In the genomic region with DNA sequence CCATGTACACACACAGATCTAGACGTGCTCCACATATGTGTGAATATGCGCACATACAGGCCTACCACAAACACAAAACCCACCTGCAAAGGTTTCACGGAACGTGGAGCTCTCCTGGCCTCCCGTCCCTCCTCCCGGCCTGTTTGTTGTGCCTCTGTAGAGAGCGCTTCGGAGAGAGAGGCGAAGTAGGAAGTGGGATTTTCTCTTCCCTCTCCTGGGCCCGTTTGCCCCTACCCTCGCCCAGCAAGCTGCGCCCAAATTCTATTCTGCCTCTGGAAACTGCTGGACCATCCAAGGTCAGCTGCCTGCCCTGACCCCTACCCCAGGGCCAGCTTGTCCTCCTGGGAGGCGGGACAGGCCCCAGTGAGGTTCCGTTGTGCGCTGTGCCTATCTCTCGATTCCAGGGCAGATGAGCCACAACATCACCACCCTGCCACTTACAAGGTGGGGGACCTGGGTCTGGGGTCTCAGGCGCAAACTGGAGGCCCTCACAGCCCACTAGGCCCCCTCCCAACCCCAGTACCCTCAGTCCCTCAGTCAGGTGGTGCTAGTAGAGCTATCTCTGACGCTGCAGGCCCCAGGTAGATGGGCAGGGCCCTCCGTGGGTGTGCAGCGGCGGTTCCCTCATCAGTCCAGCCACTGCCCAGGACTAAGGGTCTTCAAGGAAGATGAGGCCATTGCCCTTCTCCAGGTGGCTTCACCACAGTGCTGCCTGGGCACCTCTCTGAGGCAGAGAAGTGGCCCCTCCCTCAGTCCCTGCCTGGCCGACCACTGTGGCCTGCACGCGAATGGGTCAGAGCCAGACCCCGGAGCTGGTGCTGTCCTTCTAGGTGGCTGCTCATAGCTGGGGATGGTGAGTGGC, we compare ENCODE assay signal across 29 cellular contexts. TPM values are rescaled to one million over a fixed set of nuclear protein-coding genes. Genes with fewer than 3 reads are reported as not detected.
DNase-seq lines count a peak whose midpoint lies in the region; ATAC-seq, FAIRE-seq and TF ChIP-seq lines count a peak whose summit lies in the region.
"Had no signal": no experiment of that assay in that cellular context is flagged by ENCODE, and none has a peak within 500 bp of the region (broad histone marks: within the 10 kb centered on the region; RNA-seq: fewer than 3 reads in every experiment).

No MANE protein-coding gene starts in this region.

- no peak overlapping the region for H4K5ac ChIP-seq in H1 (ENCODE audit: insufficient read length, low read depth, low read length)

- H3K23me2 ChIP-seq in H1 (ENCODE audit: low read depth, low read length) = no peaks in the 10 kb centered on the region; the same call in 1 of the 2 replicates

- H2AFZ ChIP-seq in H1 (ENCODE audit: low read length) = no peak overlapping the region

- DNase-seq in MV-4-11 (lab: John Stamatoyannopoulos, UW) (peak; percentile 62), H1 (ENCODE audit: low read depth in 1 of 2, low spot score in 2 of 2) (no peak), posterior vena cava (ENCODE audit: low spot score) (peak; percentile 76), GM12891 (ENCODE audit: insufficient read length, low spot score) (no peak), left colon (no peak)
- DNase-seq in stimulated activated naive CD8-positive, alpha-beta T cell treated with anti-CD3 and anti-CD28 coated beads, Interleukin-15, Interleukin-2, amounts not matched to agents 100 U/mL and 50 U/mL, for 24 hours = no peak
- DNase-seq in NK-92 treated with Interleukin-12 subunit alpha and Interleukin-12 subunit beta, amount 100 ng/mL, for 24 hours (lab: John Stamatoyannopoulos, UW) = no peak
- DNase-seq: activated CD4-positive, CD25-positive, alpha-beta regulatory T cell treated with anti-CD3 and anti-CD28 coated beads, Interleukin-2, amount 50 U/mL, for 72 hours; activated naive CD8-positive, alpha-beta T cell treated with anti-CD3 and anti-CD28 coated beads for 36 hours; caudate nucleus; CD4-positive, alpha-beta memory T cell; kidney glomerular epithelial cell; NCI-H1417; NCI-H2081; NCI-H345; NCI-H748 treated with DMSO at 0.1 percent for 48 hours; OCI-M1; SIG-M5; small intestine; stimulated activated naive B cell treated with anti-CD40 and anti-IgM and Interleukin-4, amounts not matched to agents 10 μg/mL and 1 μg/mL and 100 μg/mL, for 72 hours; testis had no signal

- peak overlapping the region in 10 of 11 experiments; percentile 10 to 81 (median 66); a peak in 12 of 22 replicates for H3K4me2 ChIP-seq in BLaER1 treated with 17β-estradiol and CSF1 and Interleukin-3, amounts not matched to agents 10 nM and 100 nM
- H3K4me2 ChIP-seq in H1 (ENCODE audit: insufficient read depth in 1 of 2, low read depth in 2 of 2, low read length in 2 of 2) = no peak overlapping the region

- H2BK20ac ChIP-seq in H1 (ENCODE audit: low read length) = 0 out of 2 replicates have a peak overlapping the region, but pooled peaks have one; percentile 56

- H2BK5ac ChIP-seq in H1 (ENCODE audit: low read depth, low read length) = no peak overlapping the region

- H2BK12ac ChIP-seq in H1 (ENCODE audit: low read depth, low read length) = no peak overlapping the region

- TF ChIP-seq RAD21 in H1 (IDR thresholded peaks at IDR 0.05 in 1 of 2, conservative IDR thresholded peaks at IDR 0.05 in 1 of 2; ENCODE audit: low read depth in 2 of 2, low read length in 2 of 2) = no peak

- H3K23ac ChIP-seq in H1 (ENCODE audit: insufficient read length) = no peak overlapping the region

- peaks cover 59 to 85% (median 77%) of the 10 kb centered on the region in 10 experiments for H3K4me1 ChIP-seq in BLaER1 treated with 17β-estradiol and CSF1 and Interleukin-3, amounts not matched to agents 10 nM and 100 nM
- H3K4me1 ChIP-seq in H1 (replicated peaks in 1 of 4; ENCODE audit: control insufficient read depth in 3 of 4, insufficient read depth in 4 of 4, low read length in 3 of 4) = peaks cover 0 to 9% (median 3%) of the 10 kb centered on the region in 4 experiments; a peak in 6 of 7 replicates

- no peaks in the 10 kb centered on the region for H3K9me3 ChIP-seq in BLaER1 treated with 17β-estradiol and CSF1 and Interleukin-3, amounts not matched to agents 10 nM and 100 nM (replicated peaks in 1 of 11)
- H3K9me3 ChIP-seq in H1 (ENCODE audit: insufficient read depth in 2 of 2, low read depth in 1 of 2, low read length in 1 of 2) = no peaks in the 10 kb centered on the region
- H3K9me3 ChIP-seq: testis had no signal

- no peak for ATAC-seq in stimulated activated naive CD8-positive, alpha-beta T cell treated with anti-CD3 and anti-CD28 coated beads, Interleukin-15, Interleukin-2, amounts not matched to agents 100 U/mL and 50 U/mL, for 24 hours
- no peak for ATAC-seq in left colon
- ATAC-seq: stimulated activated naive B cell treated with anti-CD40 and anti-IgM and Interleukin-4, amounts not matched to agents 10 μg/mL and 1 μg/mL and 100 μg/mL, for 72 hours had no signal

- H2BK15ac ChIP-seq in H1 (ENCODE audit: low read length) = no peak overlapping the region

- no peaks in the 10 kb centered on the region for H4K20me1 ChIP-seq in BLaER1 treated with 17β-estradiol and CSF1 and Interleukin-3, amounts not matched to agents 10 nM and 100 nM
- no peaks in the 10 kb centered on the region for H4K20me1 ChIP-seq in H1 (replicated peaks in 1 of 2; ENCODE audit: control insufficient read depth in 1 of 2, insufficient read depth in 2 of 2, low read length in 2 of 2)

- WGBS in H1 (ENCODE audit: extremely low coverage in 1 of 2, insufficient coverage in 1 of 2, insufficient read length in 1 of 2, insufficient replicate concordance in 2 of 2, low coverage in 1 of 2, low lambda C conversion rate in 2 of 2, missing lambda C conversion rate in 1 of 2), 2 experiments = 92% methylated on average over 25 of the region's 25 CpGs; no CpG with 5 or more reads in 1 of the 2 experiments

- CTCF ChIA-PET in H1 (lab: Charles Lee; ENCODE audit: partially characterized antibody) = interaction anchor here (0.6 to 15.3 kb wide), 19 partner anchors 10 to 137 kb away, joined by 3 to 226 read pairs (median 5); no protein-coding TSS in a partner anchor

- H4K91ac ChIP-seq in H1 (replicated peaks; ENCODE audit: insufficient read length, low read length) = no peak overlapping the region

- no peaks in the 10 kb centered on the region for H3K27me3 ChIP-seq in BLaER1 treated with 17β-estradiol and CSF1 and Interleukin-3, amounts not matched to agents 10 nM and 100 nM
- peaks cover 0 to 3% (median 0%) of the 10 kb centered on the region in 4 experiments; a peak in 1 of 7 replicates for H3K27me3 ChIP-seq in H1 (replicated peaks in 1 of 4; ENCODE audit: control insufficient read depth in 3 of 4, extremely low read depth in 1 of 4, insufficient read depth in 3 of 4, low read length in 3 of 4)
- H3K27me3 ChIP-seq: dorsolateral prefrontal cortex, testis had no signal

- H3K4me3 ChIP-seq in BLaER1 treated with 17β-estradiol and CSF1 and Interleukin-3, amounts not matched to agents 10 nM and 100 nM = no peak overlapping the region
- H3K4me3 ChIP-seq in H1 (ENCODE audit: extremely low read depth in 1 of 4, insufficient read depth in 2 of 4, low read depth in 3 of 4, low read length in 4 of 4) = no peak overlapping the region
- H3K4me3 ChIP-seq: testis had no signal

- TF ChIP-seq CTCF in H1 (IDR thresholded peaks at IDR 0.05; ENCODE audit: control extremely low read depth in 1 of 3, insufficient read depth in 1 of 3, low read depth in 1 of 3, low read length in 3 of 3) = no peak

- POLR2A ChIA-PET in H1 (lab: Charles Lee; ENCODE audit: partially characterized antibody) = no interaction called here

- no peak overlapping the region for H3K18ac ChIP-seq in H1 (ENCODE audit: extremely low read depth, low read length)

- no peaks in the 10 kb centered on the region for H3K79me1 ChIP-seq in H1 (ENCODE audit: low read depth, low read length)

- H2AK5ac ChIP-seq in H1 (ENCODE audit: low read depth, low read length) = no peak overlapping the region

- H3K9ac ChIP-seq in BLaER1 treated with 17β-estradiol and CSF1 and Interleukin-3, amounts not matched to agents 10 nM and 100 nM = peak overlapping the region in 7 of 11 experiments; percentile 8 to 50 (median 13); a peak in 1 of 22 replicates
- no peak overlapping the region for H3K9ac ChIP-seq in H1 (replicated peaks in 1 of 4; ENCODE audit: extremely low read depth in 1 of 4, low read depth in 3 of 4, low read length in 3 of 4)

- TF ChIP-seq POLR2A in H1 (IDR thresholded peaks at IDR 0.05; ENCODE audit: control extremely low read depth in 1 of 2, low read depth in 2 of 2, low read length in 2 of 2) (no peak), GM12891 (IDR thresholded peaks at IDR 0.05; ENCODE audit: low read depth, low read length) (no peak)

- no peak overlapping the region for H3K14ac ChIP-seq in H1 (ENCODE audit: insufficient read length)

- no peak overlapping the region for H4K8ac ChIP-seq in H1 (ENCODE audit: extremely low read depth, insufficient read depth, low read length)

- H3K4ac ChIP-seq in H1 (replicated peaks; ENCODE audit: insufficient read length, low read depth, low read length) = no peak overlapping the region

- intact Hi-C loops in posterior vena cava (cut with DNase I) = loop anchor here in 1 of 2 donors (5.0 kb wide), 1 partner anchor 74 kb away; no protein-coding TSS in a partner anchor
- intact Hi-C loops in left colon (cut with DNase I, micrococcal nuclease) = loop anchor here in 1 of 2 donors (10.0 kb wide), 1 partner anchor 77 kb away; no protein-coding TSS in a partner anchor

- H2BK120ac ChIP-seq in H1 (replicated peaks; ENCODE audit: low read depth, low read length) = no peak overlapping the region

- no peak overlapping the region for H3K56ac ChIP-seq in H1 (replicated peaks; ENCODE audit: insufficient read length, low read depth, low read length)

- TF ChIP-seq EP300 in H1 (IDR thresholded peaks at IDR 0.05; ENCODE audit: borderline replicate concordance in 1 of 2, low read depth in 2 of 2, low read length in 2 of 2) = no peak

- FAIRE-seq in H1 (lab: Jason Lieb, UNC) (no peak), GM12891 (lab: Jason Lieb, UNC) (no peak)
- FAIRE-seq: astrocyte, endothelial cell of umbilical vein, small intestine had no signal

- no peaks in the 10 kb centered on the region for H3K36me3 ChIP-seq in BLaER1 treated with 17β-estradiol and CSF1 and Interleukin-3, amounts not matched to agents 10 nM and 100 nM
- no peaks in the 10 kb centered on the region; a peak in 1 of 8 replicates for H3K36me3 ChIP-seq in H1 (ENCODE audit: control insufficient read depth in 2 of 4, insufficient read depth in 4 of 4, low read length in 3 of 4)

- peak overlapping the region in 5 of 11 experiments; percentile 0 to 68 (median 57); a peak in 5 of 22 replicates for H3K27ac ChIP-seq in BLaER1 treated with 17β-estradiol and CSF1 and Interleukin-3, amounts not matched to agents 10 nM and 100 nM
- H3K27ac ChIP-seq in H1 (ENCODE audit: low read depth, low read length) = no peak overlapping the region
- H3K27ac ChIP-seq: dorsolateral prefrontal cortex, testis had no signal

- no peaks in the 10 kb centered on the region for H3K79me2 ChIP-seq in H1 (ENCODE audit: control insufficient read depth in 1 of 2, insufficient read depth in 2 of 2, low read length in 2 of 2)

RNA-seq across cellular contexts. Expression of gene BEAN1, which starts 54.2 kb away (rescaled TPM):
- total RNA-seq in H1 (2021; fragmentation: NEBNext Ultra II Directional; extraction: Animal tissue kit (Norgen Biotek cat#: 25700)) = not detected in 2 replicates
- 0.05 and 0.08 TPM in 2 replicates for polyA plus RNA-seq in H1 (2011; rRNA removed)
- 0.08 TPM for polyA plus RNA-seq in H1 (2011; cell fraction: cytosol; rRNA removed)
- 0.07 TPM for polyA plus RNA-seq in H1 (2011; cell fraction: nucleus; rRNA removed)
- polyA plus RNA-seq in H1 (2012, experiment 1 of 2) = 0.13 to 0.24 TPM (median 0.15 TPM) in 3 of 4 replicates, not detected in the other
- not detected for polyA plus RNA-seq in H1 (2012, experiment 2 of 2)
- polyA plus RNA-seq in H1 (2013, experiment 1 of 2) = 0.04 TPM
- 0.13 TPM for polyA plus RNA-seq in H1 (2013, experiment 2 of 2)
- polyA minus RNA-seq in H1 (2011; rRNA and poly(A)+ RNA removed) = not detected in 2 replicates
- polyA minus RNA-seq in H1 (2011; cell fraction: cytosol; rRNA and poly(A)+ RNA removed) = not detected
- not detected for polyA minus RNA-seq in H1 (2011; cell fraction: nucleus; rRNA and poly(A)+ RNA removed)
- total RNA-seq in posterior vena cava (under 1 TPM; 0.42 to 0.48 TPM), left colon (not detected)
- not detected for polyA plus RNA-seq in GM12891 (2012; ENCODE audit: low read depth, missing spikeins)
- total RNA-seq: activated naive CD8-positive, alpha-beta T cell treated with anti-CD3 and anti-CD28 coated beads for 36 hours; activated T-helper 2 cell treated with anti-CD3 and anti-CD28 coated beads, Interferon-gamma antibody, Interleukin-2, Interleukin-4, amounts not matched to agents 10 μg/mL and 5 μg/mL and 100 μg/mL, durations not matched to agents 14 hours and 24 hours and 36 hours; CD4-positive, alpha-beta memory T cell; endothelial cell of umbilical vein; M059J had no signal
- polyA plus RNA-seq: AG04450, endothelial cell of umbilical vein, IgD-negative memory B cell had no signal

Comparison
In these comparisons a context has a peak if more than half of its experiments do, and no peak if none do; other contexts are left out.
1. H3K4me2 ChIP-seq: peak in BLaER1 treated with 17β-estradiol and CSF1 and Interleukin-3, amounts not matched to agents 10 nM and 100 nM (10 of 11); none in H1 (0 of 2).
2. H3K9ac ChIP-seq: peak in BLaER1 treated with 17β-estradiol and CSF1 and Interleukin-3, amounts not matched to agents 10 nM and 100 nM (7 of 11); none in H1 (0 of 4).
3. DNase-seq: peak in MV-4-11 (single experiment) and posterior vena cava (single experiment); none in H1 (0 of 2), stimulated activated naive CD8-positive, alpha-beta T cell treated with anti-CD3 and anti-CD28 coated beads, Interleukin-15, Interleukin-2, amounts not matched to agents 100 U/mL and 50 U/mL, for 24 hours (single experiment), GM12891 (single experiment), left colon (0 of 2) and NK-92 treated with Interleukin-12 subunit alpha and Interleukin-12 subunit beta, amount 100 ng/mL, for 24 hours (single experiment).